ENCODE assay signal across 14 cellular contexts in the genomic region with DNA sequence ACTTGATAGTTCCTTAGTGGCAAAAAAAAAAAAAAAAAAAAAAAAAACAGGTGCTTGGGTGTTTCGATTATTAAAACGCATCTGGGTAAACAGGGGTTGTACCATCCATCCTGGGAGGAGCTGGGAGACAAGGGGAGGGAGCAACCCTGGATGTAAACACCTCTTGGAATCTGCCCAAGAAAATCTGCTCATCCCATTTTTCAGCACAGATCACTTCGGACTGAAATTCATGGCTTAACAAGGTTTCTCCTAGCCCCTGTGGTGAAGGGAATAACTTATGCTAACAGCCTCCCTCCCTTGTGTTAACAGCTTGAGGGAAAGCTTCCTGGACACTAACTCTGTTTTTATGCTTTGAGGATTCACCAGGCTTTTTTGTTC. TPM values are rescaled to one million over a fixed set of nuclear protein-coding genes. Genes with fewer than 3 reads are reported as not detected.
DNase-seq lines count a peak whose midpoint lies in the region; ATAC-seq and TF ChIP-seq lines count a peak whose summit lies in the region.
"Had no signal": no experiment of that assay in that cellular context is flagged by ENCODE, and none has a peak within 500 bp of the region (broad histone marks: within the 10 kb centered on the region; RNA-seq: fewer than 3 reads in every experiment).

No MANE protein-coding gene starts in this region.

- no peaks in the 10 kb centered on the region for H3K79me2 ChIP-seq in smooth muscle cell (ENCODE audit: low read depth)

- H3K27ac Mint-ChIP-seq in WTC11: no peak overlapping the region
- no peak overlapping the region for H3K27ac Mint-ChIP-seq in type B pancreatic cell

- H3K9me3 ChIP-seq in lower lobe of right lung: no peaks in the 10 kb centered on the region
- H3K9me3 ChIP-seq in ascending aorta: no peaks in the 10 kb centered on the region
- H3K9me3 ChIP-seq in smooth muscle cell (replicated peaks; ENCODE audit: low read depth): no peaks in the 10 kb centered on the region
- H3K9me3 ChIP-seq: left lung, tibial artery had no signal

- H3K27ac ChIP-seq in lower lobe of right lung (no peak overlapping the region), ascending aorta (no peak overlapping the region), smooth muscle cell (ENCODE audit: low read depth) (no peak overlapping the region)
- H3K27ac ChIP-seq: tibial artery had no signal

- H3K27me3 Mint-ChIP-seq in WTC11 (ENCODE audit: low read depth): peaks cover 67% of the 10 kb centered on the region
- H3K27me3 Mint-ChIP-seq in type B pancreatic cell: peaks cover 81% of the 10 kb centered on the region

- no peaks in the 10 kb centered on the region for H3K36me3 ChIP-seq in lower lobe of right lung
- no peaks in the 10 kb centered on the region for H3K36me3 ChIP-seq in ascending aorta
- H3K36me3 ChIP-seq in smooth muscle cell (ENCODE audit: low read depth): no peaks in the 10 kb centered on the region
- H3K36me3 ChIP-seq: left lung, tibial artery had no signal

- H3K4me1 Mint-ChIP-seq in WTC11 (peaks cover 35% of the 10 kb centered on the region), type B pancreatic cell (ENCODE audit: unreplicated experiment) (peaks cover 10% of the 10 kb centered on the region)

- H3K36me3 Mint-ChIP-seq in WTC11 (no peaks in the 10 kb centered on the region), type B pancreatic cell (peaks cover 4% of the 10 kb centered on the region)

- H4K20me1 ChIP-seq in smooth muscle cell (ENCODE audit: low read depth): no peaks in the 10 kb centered on the region

- CTCF ChIA-PET in WTC11 (lab: Charles Lee): interaction anchor here (0.6 to 5.9 kb wide), 7 partner anchors 7 to 696 kb away, joined by 3 to 33 read pairs (median 4); a partner anchor contains a TSS

- H3K4me1 ChIP-seq in lower lobe of right lung: peaks cover 7% of the 10 kb centered on the region
- H3K4me1 ChIP-seq in ascending aorta: peaks cover 0 to 8% of the 10 kb centered on the region in 2 donors
- H3K4me1 ChIP-seq in smooth muscle cell (ENCODE audit: low read depth): peaks cover 6% of the 10 kb centered on the region

- peaks cover 39% of the 10 kb centered on the region for H3K27me3 ChIP-seq in lower lobe of right lung (ENCODE audit: low read depth)
- H3K27me3 ChIP-seq in ascending aorta: no peaks in the 10 kb centered on the region
- peaks cover 100% of the 10 kb centered on the region for H3K27me3 ChIP-seq in smooth muscle cell (ENCODE audit: low read depth)

- no peak overlapping the region for H3K4me2 ChIP-seq in smooth muscle cell

- no peak for TF ChIP-seq CTCF in WTC11 (IDR thresholded peaks at IDR 0.05)
- TF ChIP-seq CTCF in lower lobe of right lung (IDR thresholded peaks at IDR 0.05): no peak
- no peak for TF ChIP-seq CTCF in type B pancreatic cell (conservative IDR thresholded peaks at IDR 0.05)
- no peak for TF ChIP-seq CTCF in ascending aorta (IDR thresholded peaks at IDR 0.05)
- TF ChIP-seq CTCF in smooth muscle cell (IDR thresholded peaks at IDR 0.05; ENCODE audit: borderline replicate concordance, insufficient read depth, poor library complexity, severe bottlenecking): no peak

- no peaks in the 10 kb centered on the region for H3F3A ChIP-seq in smooth muscle cell (ENCODE audit: low read depth)

- WGBS in smooth muscle cell (ENCODE audit: low lambda C conversion rate): 15% methylated on average over 3 of the region's 3 CpGs

- H3K4me3 ChIP-seq in lower lobe of right lung: peak overlapping the region; percentile 52
- H3K4me3 ChIP-seq in ascending aorta: no peak overlapping the region
- no peak overlapping the region for H3K4me3 ChIP-seq in smooth muscle cell
- H3K4me3 ChIP-seq: tibial artery had no signal

- POLR2A ChIA-PET in WTC11 (lab: Charles Lee): no interaction called here

- intact Hi-C loops in lower lobe of right lung (cut with DNase I): no loop called here
- intact Hi-C loops in ascending aorta (cut with DNase I): no loop called here

- ATAC-seq in WTC11 (no peak), lower lobe of right lung (no peak)

- no peak overlapping the region for H2AFZ ChIP-seq in smooth muscle cell (ENCODE audit: low read depth)

- H3K9me3 Mint-ChIP-seq in WTC11 (no peaks in the 10 kb centered on the region), type B pancreatic cell (no peaks in the 10 kb centered on the region)

- peak overlapping the region; percentile 97 for H3K4me3 Mint-ChIP-seq in WTC11
- peak overlapping the region; percentile 97 for H3K4me3 Mint-ChIP-seq in type B pancreatic cell

- DNase-seq in NCI-H82 (lab: John Stamatoyannopoulos, UW) (peak; percentile 50), NCI-H82 treated with DMSO at 0.1 percent for 48 hours (lab: John Stamatoyannopoulos, UW; ENCODE audit: unreplicated experiment) (no peak), WTC11 (ENCODE audit: low spot score) (no peak), lower lobe of right lung (no peak), type B pancreatic cell (ENCODE audit: extremely low spot score, unreplicated experiment) (no peak), ascending aorta (ENCODE audit: low spot score in 2 of 2) (no peak), SW480 (ENCODE audit: low spot score) (no peak), smooth muscle cell (lab: John Stamatoyannopoulos, UW; ENCODE audit: unreplicated experiment) (no peak)
- DNase-seq: activated naive CD4-positive, alpha-beta T cell; NK-92 treated with Interleukin-12 subunit alpha and Interleukin-12 subunit beta, amount 100 ng/mL, for 24 hours; tibial artery had no signal

- no peak overlapping the region for H3K9ac ChIP-seq in smooth muscle cell (ENCODE audit: low read depth)

TF ChIP-seq in WTC11, 78 proteins besides CTCF, POLR2A, EP300 and RAD21 (continues in another document):
- no peak for TF ChIP-seq ATF1 (CRISPR knock-in tag; IDR thresholded peaks at IDR 0.05)
- TF ChIP-seq ZNF396 (CRISPR knock-in tag; IDR thresholded peaks at IDR 0.05; ENCODE audit: borderline replicate concordance): no peak
- TF ChIP-seq, protein P1, sequence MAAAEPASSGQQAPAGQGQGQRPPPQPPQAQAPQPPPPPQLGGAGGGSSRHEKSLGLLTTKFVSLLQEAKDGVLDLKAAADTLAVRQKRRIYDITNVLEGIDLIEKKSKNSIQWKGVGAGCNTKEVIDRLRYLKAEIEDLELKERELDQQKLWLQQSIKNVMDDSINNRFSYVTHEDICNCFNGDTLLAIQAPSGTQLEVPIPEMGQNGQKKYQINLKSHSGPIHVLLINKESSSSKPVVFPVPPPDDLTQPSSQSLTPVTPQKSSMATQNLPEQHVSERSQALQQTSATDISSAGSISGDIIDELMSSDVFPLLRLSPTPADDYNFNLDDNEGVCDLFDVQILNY (CRISPR knock-in tag; IDR thresholded peaks at IDR 0.05): no peak
- TF ChIP-seq ZNF317 (CRISPR knock-in tag; IDR thresholded peaks at IDR 0.05; ENCODE audit: borderline replicate concordance, low read depth): no peak
- TF ChIP-seq, protein P2, sequence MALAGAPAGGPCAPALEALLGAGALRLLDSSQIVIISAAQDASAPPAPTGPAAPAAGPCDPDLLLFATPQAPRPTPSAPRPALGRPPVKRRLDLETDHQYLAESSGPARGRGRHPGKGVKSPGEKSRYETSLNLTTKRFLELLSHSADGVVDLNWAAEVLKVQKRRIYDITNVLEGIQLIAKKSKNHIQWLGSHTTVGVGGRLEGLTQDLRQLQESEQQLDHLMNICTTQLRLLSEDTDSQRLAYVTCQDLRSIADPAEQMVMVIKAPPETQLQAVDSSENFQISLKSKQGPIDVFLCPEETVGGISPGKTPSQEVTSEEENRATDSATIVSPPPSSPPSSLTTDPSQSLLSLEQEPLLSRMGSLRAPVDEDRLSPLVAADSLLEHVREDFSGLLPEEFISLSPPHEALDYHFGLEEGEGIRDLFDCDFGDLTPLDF (CRISPR knock-in tag; IDR thresholded peaks at IDR 0.05): no peak
- TF ChIP-seq, protein P3, sequence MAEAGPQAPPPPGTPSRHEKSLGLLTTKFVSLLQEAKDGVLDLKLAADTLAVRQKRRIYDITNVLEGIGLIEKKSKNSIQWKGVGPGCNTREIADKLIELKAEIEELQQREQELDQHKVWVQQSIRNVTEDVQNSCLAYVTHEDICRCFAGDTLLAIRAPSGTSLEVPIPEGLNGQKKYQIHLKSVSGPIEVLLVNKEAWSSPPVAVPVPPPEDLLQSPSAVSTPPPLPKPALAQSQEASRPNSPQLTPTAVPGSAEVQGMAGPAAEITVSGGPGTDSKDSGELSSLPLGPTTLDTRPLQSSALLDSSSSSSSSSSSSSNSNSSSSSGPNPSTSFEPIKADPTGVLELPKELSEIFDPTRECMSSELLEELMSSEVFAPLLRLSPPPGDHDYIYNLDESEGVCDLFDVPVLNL (CRISPR knock-in tag; IDR thresholded peaks at IDR 0.05; ENCODE audit: borderline replicate concordance, low read depth): no peak
- TF ChIP-seq ZNF138 (CRISPR knock-in tag; conservative IDR thresholded peaks at IDR 0.05): no peak
- TF ChIP-seq SOX15 (CRISPR knock-in tag; IDR thresholded peaks at IDR 0.05): no peak
- no peak for TF ChIP-seq FOXJ3 (CRISPR knock-in tag; IDR thresholded peaks at IDR 0.05; ENCODE audit: borderline replicate concordance)
- TF ChIP-seq, protein P4, sequence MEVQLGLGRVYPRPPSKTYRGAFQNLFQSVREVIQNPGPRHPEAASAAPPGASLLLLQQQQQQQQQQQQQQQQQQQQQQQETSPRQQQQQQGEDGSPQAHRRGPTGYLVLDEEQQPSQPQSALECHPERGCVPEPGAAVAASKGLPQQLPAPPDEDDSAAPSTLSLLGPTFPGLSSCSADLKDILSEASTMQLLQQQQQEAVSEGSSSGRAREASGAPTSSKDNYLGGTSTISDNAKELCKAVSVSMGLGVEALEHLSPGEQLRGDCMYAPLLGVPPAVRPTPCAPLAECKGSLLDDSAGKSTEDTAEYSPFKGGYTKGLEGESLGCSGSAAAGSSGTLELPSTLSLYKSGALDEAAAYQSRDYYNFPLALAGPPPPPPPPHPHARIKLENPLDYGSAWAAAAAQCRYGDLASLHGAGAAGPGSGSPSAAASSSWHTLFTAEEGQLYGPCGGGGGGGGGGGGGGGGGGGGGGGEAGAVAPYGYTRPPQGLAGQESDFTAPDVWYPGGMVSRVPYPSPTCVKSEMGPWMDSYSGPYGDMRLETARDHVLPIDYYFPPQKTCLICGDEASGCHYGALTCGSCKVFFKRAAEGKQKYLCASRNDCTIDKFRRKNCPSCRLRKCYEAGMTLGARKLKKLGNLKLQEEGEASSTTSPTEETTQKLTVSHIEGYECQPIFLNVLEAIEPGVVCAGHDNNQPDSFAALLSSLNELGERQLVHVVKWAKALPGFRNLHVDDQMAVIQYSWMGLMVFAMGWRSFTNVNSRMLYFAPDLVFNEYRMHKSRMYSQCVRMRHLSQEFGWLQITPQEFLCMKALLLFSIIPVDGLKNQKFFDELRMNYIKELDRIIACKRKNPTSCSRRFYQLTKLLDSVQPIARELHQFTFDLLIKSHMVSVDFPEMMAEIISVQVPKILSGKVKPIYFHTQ (CRISPR knock-in tag; IDR thresholded peaks at IDR 0.05): no peak

RNA-seq across cellular contexts. Expression of a gene that starts 1.7 kb away (rescaled TPM):
- total RNA-seq in WTC11 (2021) (0.53 to 0.55 TPM (median 0.55 TPM) in 3 replicates), lower lobe of right lung (18.2 TPM), type B pancreatic cell (ENCODE audit: low replicate concordance) (5.5 and 10.7 TPM in 2 replicates), ascending aorta (not detected), smooth muscle cell (not detected in 2 replicates)
- polyA plus RNA-seq in smooth muscle cell: not detected in 2 replicates
- total RNA-seq: activated CD8-positive, alpha-beta memory T cell treated with anti-CD3 and anti-CD28 coated beads for 36 hours; SK-MEL-5 had no signal
